10 cellular contexts compared by ENCODE assay signal in the genomic region with DNA sequence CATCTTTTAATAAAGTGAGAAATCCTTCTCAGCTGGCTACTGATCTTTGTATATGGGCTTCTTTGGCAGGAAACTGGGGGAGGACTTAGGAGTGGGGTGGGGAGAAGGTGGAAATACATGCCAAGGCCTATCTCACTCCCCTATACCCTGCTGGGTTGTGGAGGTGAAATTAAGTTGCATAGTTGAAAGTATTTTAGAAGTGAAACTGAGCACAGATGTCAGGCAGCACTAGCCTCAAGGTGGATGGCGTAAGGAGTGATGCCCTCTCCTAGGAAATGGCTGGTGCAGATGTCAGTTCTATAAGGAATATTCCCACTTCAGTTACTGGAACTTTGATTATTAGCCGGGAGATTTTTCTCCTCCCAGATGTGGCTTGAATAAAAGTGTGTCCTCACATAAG. TPM values are rescaled to one million over a fixed set of nuclear protein-coding genes. Genes with fewer than 3 reads are reported as not detected.
"Had no signal": no experiment of that assay in that cellular context is flagged by ENCODE, and none has a peak within 500 bp of the region (broad histone marks: within the 10 kb centered on the region; RNA-seq: fewer than 3 reads in every experiment).

No MANE protein-coding gene starts in this region.

- H3K27ac ChIP-seq: GM23248 had no signal

- H3K4me3 ChIP-seq: GM23248, GM23338, HAP-1 had no signal

- H3K36me3 ChIP-seq: HAP-1 had no signal

- H3K4me2 ChIP-seq: GM23338 had no signal

- H3K9ac ChIP-seq: GM23248 had no signal

- H3K9me3 ChIP-seq: HAP-1 had no signal

- ATAC-seq: GM23338, HCT116 had no signal

- H2AFZ ChIP-seq: GM23248, GM23338 had no signal

- H3K4me1 ChIP-seq: HAP-1 had no signal

- DNase-seq: GM23248, GOT3, H7, H9, HCEC 1CT, HFFc6 had no signal

- FAIRE-seq: H54 had no signal

RNA-seq across cellular contexts. Expression of gene NNMT, which starts 46.3 kb away (rescaled TPM):
- total RNA-seq: GM23338, H7, H9 had no signal
